In genomic region chr5:759111-759741, GRCh38 we compare ENCODE assay signal across 1 cellular context.
A peak's percentile ranks its signal among the peaks of the same experiment; 100 is the strongest.
TF ChIP-seq lines count a peak whose summit lies in the region.

No MANE protein-coding gene starts in this region.

TF ChIP-seq in HepG2, 621 proteins besides CTCF, POLR2A, EP300 and RAD21 (continued from another document and continues in another):
- peak; percentile 35; the same call in 1 of the 2 replicates for TF ChIP-seq ZGPAT (CRISPR knock-in tag; IDR thresholded peaks at IDR 0.05)
- TF ChIP-seq, protein P1, sequence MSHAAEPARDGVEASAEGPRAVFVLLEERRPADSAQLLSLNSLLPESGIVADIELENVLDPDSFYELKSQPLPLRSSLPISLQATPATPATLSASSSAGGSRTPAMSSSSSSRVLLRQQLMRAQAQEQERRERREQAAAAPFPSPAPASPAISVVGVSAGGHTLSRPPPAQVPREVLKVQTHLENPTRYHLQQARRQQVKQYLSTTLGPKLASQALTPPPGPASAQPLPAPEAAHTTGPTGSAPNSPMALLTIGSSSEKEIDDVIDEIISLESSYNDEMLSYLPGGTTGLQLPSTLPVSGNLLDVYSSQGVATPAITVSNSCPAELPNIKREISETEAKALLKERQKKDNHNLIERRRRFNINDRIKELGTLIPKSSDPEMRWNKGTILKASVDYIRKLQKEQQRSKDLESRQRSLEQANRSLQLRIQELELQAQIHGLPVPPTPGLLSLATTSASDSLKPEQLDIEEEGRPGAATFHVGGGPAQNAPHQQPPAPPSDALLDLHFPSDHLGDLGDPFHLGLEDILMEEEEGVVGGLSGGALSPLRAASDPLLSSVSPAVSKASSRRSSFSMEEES (CRISPR knock-in tag; IDR thresholded peaks at IDR 0.05) = 0 out of 2 replicates have a peak, but pooled peaks have one; percentile 48
- TF ChIP-seq HNF4A (CRISPR knock-in tag; IDR thresholded peaks at IDR 0.05) = no peak; the same call in 1 of the 2 replicates
- TF ChIP-seq ZNF367 (CRISPR knock-in tag; IDR thresholded peaks at IDR 0.05; ENCODE audit: borderline replicate concordance) = no peak
- TF ChIP-seq ZNF431 (CRISPR knock-in tag; IDR thresholded peaks at IDR 0.05; ENCODE audit: borderline replicate concordance, low read depth) = no peak
- TF ChIP-seq SALL2 (CRISPR knock-in tag; IDR thresholded peaks at IDR 0.05) = 0 out of 2 replicates have a peak, but pooled peaks have one; percentile 8
- no peak for TF ChIP-seq ZNF709 (CRISPR knock-in tag; IDR thresholded peaks at IDR 0.05)
- no peak for TF ChIP-seq YY1 (IDR thresholded peaks at IDR 0.05; ENCODE audit: insufficient read depth, insufficient replicate concordance, low read depth, low read length)
- TF ChIP-seq ZZZ3 (CRISPR knock-in tag; IDR thresholded peaks at IDR 0.05; ENCODE audit: borderline replicate concordance) = no peak
- TF ChIP-seq ARID3A (IDR thresholded peaks at IDR 0.05; ENCODE audit: low read depth, low read length) = peak; percentile 50; the same call in 1 of the 2 replicates
- peak; percentile 47 for TF ChIP-seq MED1 (CRISPR knock-in tag; IDR thresholded peaks at IDR 0.05)
- no peak for TF ChIP-seq LCORL (IDR thresholded peaks at IDR 0.05)
- peak; percentile 25; the same call in 1 of the 2 replicates for TF ChIP-seq LCORL (CRISPR knock-in tag; IDR thresholded peaks at IDR 0.05)
- TF ChIP-seq ZNF121 (CRISPR knock-in tag; IDR thresholded peaks at IDR 0.05) = no peak
- no peak for TF ChIP-seq NFATC3 (CRISPR knock-in tag; IDR thresholded peaks at IDR 0.05)
- TF ChIP-seq SKIL (CRISPR knock-in tag; IDR thresholded peaks at IDR 0.05; ENCODE audit: borderline replicate concordance) = no peak
- no peak for TF ChIP-seq ZNF83 (CRISPR knock-in tag; IDR thresholded peaks at IDR 0.05; ENCODE audit: borderline replicate concordance)
- no peak for TF ChIP-seq CENPX (CRISPR knock-in tag; IDR thresholded peaks at IDR 0.05)
- TF ChIP-seq WIZ (CRISPR knock-in tag; IDR thresholded peaks at IDR 0.05) = no peak
- no peak for TF ChIP-seq JUN (CRISPR knock-in tag; IDR thresholded peaks at IDR 0.05)
- TF ChIP-seq, protein P2, sequence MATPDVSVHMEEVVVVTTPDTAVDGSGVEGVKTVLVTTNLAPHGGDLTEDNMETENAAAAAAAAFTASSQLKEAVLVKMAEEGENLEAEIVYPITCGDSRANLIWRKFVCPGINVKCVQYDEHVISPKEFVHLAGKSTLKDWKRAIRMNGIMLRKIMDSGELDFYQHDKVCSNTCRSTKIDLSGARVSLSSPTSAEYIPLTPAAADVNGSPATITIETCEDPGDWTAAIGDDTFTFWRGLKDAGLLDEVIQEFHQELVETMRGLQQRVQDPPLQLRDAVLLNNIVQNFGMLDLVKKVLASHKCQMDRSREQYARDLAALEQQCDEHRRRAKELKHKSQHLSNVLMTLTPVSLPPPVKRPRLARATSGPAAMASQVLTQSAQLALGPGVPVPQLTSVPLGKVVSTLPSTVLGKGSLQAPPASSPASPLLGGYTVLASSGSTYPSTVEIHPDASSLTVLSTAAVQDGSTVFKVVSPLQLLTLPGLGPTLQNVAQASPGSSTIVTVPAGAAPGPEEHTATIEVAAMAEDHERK (CRISPR knock-in tag; IDR thresholded peaks at IDR 0.05; ENCODE audit: low read depth) = no peak
- TF ChIP-seq, protein P3, sequence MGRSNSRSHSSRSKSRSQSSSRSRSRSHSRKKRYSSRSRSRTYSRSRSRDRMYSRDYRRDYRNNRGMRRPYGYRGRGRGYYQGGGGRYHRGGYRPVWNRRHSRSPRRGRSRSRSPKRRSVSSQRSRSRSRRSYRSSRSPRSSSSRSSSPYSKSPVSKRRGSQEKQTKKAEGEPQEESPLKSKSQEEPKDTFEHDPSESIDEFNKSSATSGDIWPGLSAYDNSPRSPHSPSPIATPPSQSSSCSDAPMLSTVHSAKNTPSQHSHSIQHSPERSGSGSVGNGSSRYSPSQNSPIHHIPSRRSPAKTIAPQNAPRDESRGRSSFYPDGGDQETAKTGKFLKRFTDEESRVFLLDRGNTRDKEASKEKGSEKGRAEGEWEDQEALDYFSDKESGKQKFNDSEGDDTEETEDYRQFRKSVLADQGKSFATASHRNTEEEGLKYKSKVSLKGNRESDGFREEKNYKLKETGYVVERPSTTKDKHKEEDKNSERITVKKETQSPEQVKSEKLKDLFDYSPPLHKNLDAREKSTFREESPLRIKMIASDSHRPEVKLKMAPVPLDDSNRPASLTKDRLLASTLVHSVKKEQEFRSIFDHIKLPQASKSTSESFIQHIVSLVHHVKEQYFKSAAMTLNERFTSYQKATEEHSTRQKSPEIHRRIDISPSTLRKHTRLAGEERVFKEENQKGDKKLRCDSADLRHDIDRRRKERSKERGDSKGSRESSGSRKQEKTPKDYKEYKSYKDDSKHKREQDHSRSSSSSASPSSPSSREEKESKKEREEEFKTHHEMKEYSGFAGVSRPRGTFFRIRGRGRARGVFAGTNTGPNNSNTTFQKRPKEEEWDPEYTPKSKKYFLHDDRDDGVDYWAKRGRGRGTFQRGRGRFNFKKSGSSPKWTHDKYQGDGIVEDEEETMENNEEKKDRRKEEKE (IDR thresholded peaks at IDR 0.05) = no peak
- no peak; the same call in 1 of the 2 replicates for TF ChIP-seq ZNF124 (CRISPR knock-in tag; IDR thresholded peaks at IDR 0.05)
- no peak for TF ChIP-seq ZNF570 (CRISPR knock-in tag; IDR thresholded peaks at IDR 0.05; ENCODE audit: borderline replicate concordance)
- TF ChIP-seq NFE2L2 (IDR thresholded peaks at IDR 0.05; ENCODE audit: low read length) = no peak
- TF ChIP-seq MLLT10 (CRISPR knock-in tag; IDR thresholded peaks at IDR 0.05) = no peak
- TF ChIP-seq ZBTB10 (CRISPR knock-in tag; IDR thresholded peaks at IDR 0.05; ENCODE audit: borderline replicate concordance) = no peak
- TF ChIP-seq FOXA1 (IDR thresholded peaks at IDR 0.05) = no peak
- TF ChIP-seq FOXA1 (CRISPR knock-in tag; IDR thresholded peaks at IDR 0.05) = peak; percentile 67
- TF ChIP-seq GTF2F1 (IDR thresholded peaks at IDR 0.05; ENCODE audit: low read length) = 0 out of 2 replicates have a peak, but pooled peaks have one; percentile 9
- TF ChIP-seq TGIF2 (CRISPR knock-in tag; IDR thresholded peaks at IDR 0.05) = no peak
- no peak for TF ChIP-seq TOE1 (CRISPR knock-in tag; IDR thresholded peaks at IDR 0.05)
- no peak; the same call in 1 of the 2 replicates for TF ChIP-seq ARID4A (CRISPR knock-in tag; IDR thresholded peaks at IDR 0.05; ENCODE audit: borderline replicate concordance)
- TF ChIP-seq SAP130 (CRISPR knock-in tag; IDR thresholded peaks at IDR 0.05; ENCODE audit: low read depth) = peak; percentile 65; the same call in 1 of the 2 replicates
- TF ChIP-seq ZNF576 (CRISPR knock-in tag; IDR thresholded peaks at IDR 0.05) = no peak
- TF ChIP-seq CREM (IDR thresholded peaks at IDR 0.05) = no peak
- no peak for TF ChIP-seq CREM (CRISPR knock-in tag; IDR thresholded peaks at IDR 0.05)
- no peak for TF ChIP-seq ZNF136 (CRISPR knock-in tag; IDR thresholded peaks at IDR 0.05; ENCODE audit: low read depth)
- no peak for TF ChIP-seq MTA1 (CRISPR knock-in tag; IDR thresholded peaks at IDR 0.05; ENCODE audit: borderline replicate concordance)
- no peak for TF ChIP-seq HOXA3 (CRISPR knock-in tag; IDR thresholded peaks at IDR 0.05)
- no peak for TF ChIP-seq DNMT1 (CRISPR knock-in tag; IDR thresholded peaks at IDR 0.05)
- peak; percentile 83 for TF ChIP-seq RFX3 (CRISPR knock-in tag; IDR thresholded peaks at IDR 0.05)
- TF ChIP-seq, protein P4, sequence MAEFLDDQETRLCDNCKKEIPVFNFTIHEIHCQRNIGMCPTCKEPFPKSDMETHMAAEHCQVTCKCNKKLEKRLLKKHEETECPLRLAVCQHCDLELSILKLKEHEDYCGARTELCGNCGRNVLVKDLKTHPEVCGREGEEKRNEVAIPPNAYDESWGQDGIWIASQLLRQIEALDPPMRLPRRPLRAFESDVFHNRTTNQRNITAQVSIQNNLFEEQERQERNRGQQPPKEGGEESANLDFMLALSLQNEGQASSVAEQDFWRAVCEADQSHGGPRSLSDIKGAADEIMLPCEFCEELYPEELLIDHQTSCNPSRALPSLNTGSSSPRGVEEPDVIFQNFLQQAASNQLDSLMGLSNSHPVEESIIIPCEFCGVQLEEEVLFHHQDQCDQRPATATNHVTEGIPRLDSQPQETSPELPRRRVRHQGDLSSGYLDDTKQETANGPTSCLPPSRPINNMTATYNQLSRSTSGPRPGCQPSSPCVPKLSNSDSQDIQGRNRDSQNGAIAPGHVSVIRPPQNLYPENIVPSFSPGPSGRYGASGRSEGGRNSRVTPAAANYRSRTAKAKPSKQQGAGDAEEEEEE (CRISPR knock-in tag; IDR thresholded peaks at IDR 0.05; ENCODE audit: borderline replicate concordance) = no peak
- TF ChIP-seq ARID2 (CRISPR knock-in tag; IDR thresholded peaks at IDR 0.05; ENCODE audit: borderline replicate concordance) = no peak
